Comparison of ENCODE assay signal across 11 cellular contexts in genomic region chr7:105298004-105298403, GRCh38.
DNase-seq lines count a peak whose midpoint lies in the region; ATAC-seq lines count a peak whose summit lies in the region.
"Had no signal": no experiment of that assay in that cellular context is flagged by ENCODE, and none has a peak within 500 bp of the region (broad histone marks: within the 10 kb centered on the region; RNA-seq: fewer than 3 reads in every experiment).

No MANE protein-coding gene starts in this region.

- peak; percentile 34 for ATAC-seq in GM21526 (IDR thresholded peaks at IDR 0.05; ENCODE audit: low FRiP score, unreplicated experiment)
- peak; percentile 31 for ATAC-seq in HG03196 (IDR thresholded peaks at IDR 0.05; ENCODE audit: unreplicated experiment)
- ATAC-seq in central memory CD8-positive, alpha-beta T cell (replicated peaks; ENCODE audit: extremely low read depth, poor library complexity, severe bottlenecking): no peak

- no peak for DNase-seq in T-helper 1 cell
- DNase-seq in central memory CD8-positive, alpha-beta T cell (ENCODE audit: low spot score in 2 of 2): no peak
- DNase-seq in dedifferentiated amniotic fluid mesenchymal stem cell (ENCODE audit: extremely low spot score): no peak
- DNase-seq in COLO829 (ENCODE audit: low spot score): no peak
- no peak for DNase-seq in T-helper 9 cell
- DNase-seq: activated B cell treated with CpG ODN at 0.5 μM for 24 hours, IMR-90, naive B cell had no signal

- H3K27me3 Mint-ChIP-seq in T-helper 1 cell treated with Interleukin-12 subunit alpha and Interleukin-12 subunit beta and Interleukin-4 antibody, amounts not matched to agents 30 μg/mL and 1 μg/mL, for 36 hours (ENCODE audit: low read depth): no peaks in the 10 kb centered on the region
- H3K27me3 Mint-ChIP-seq in central memory CD8-positive, alpha-beta T cell: no peaks in the 10 kb centered on the region
- H3K27me3 Mint-ChIP-seq: activated B cell treated with CpG ODN at 0.5 μM for 24 hours, naive B cell had no signal

- peak overlapping the region; percentile 74 for H3K27ac Mint-ChIP-seq in T-helper 1 cell treated with Interleukin-12 subunit alpha and Interleukin-12 subunit beta and Interleukin-4 antibody, amounts not matched to agents 30 μg/mL and 1 μg/mL, for 36 hours
- H3K27ac Mint-ChIP-seq in central memory CD8-positive, alpha-beta T cell (ENCODE audit: low read depth): peak overlapping the region; percentile 67
- H3K27ac Mint-ChIP-seq: activated B cell treated with CpG ODN at 0.5 μM for 24 hours had no signal

- no peaks in the 10 kb centered on the region for H3K9me3 Mint-ChIP-seq in T-helper 1 cell treated with Interleukin-12 subunit alpha and Interleukin-12 subunit beta and Interleukin-4 antibody, amounts not matched to agents 30 μg/mL and 1 μg/mL, for 36 hours
- H3K9me3 Mint-ChIP-seq in central memory CD8-positive, alpha-beta T cell: peaks cover 5% of the 10 kb centered on the region
- H3K9me3 Mint-ChIP-seq: activated B cell treated with CpG ODN at 0.5 μM for 24 hours had no signal

- peak overlapping the region; percentile 15 for H3K4me3 Mint-ChIP-seq in T-helper 1 cell treated with Interleukin-12 subunit alpha and Interleukin-12 subunit beta and Interleukin-4 antibody, amounts not matched to agents 30 μg/mL and 1 μg/mL, for 36 hours
- H3K4me3 Mint-ChIP-seq in central memory CD8-positive, alpha-beta T cell: peak overlapping the region; percentile 49
- H3K4me3 Mint-ChIP-seq: activated B cell treated with CpG ODN at 0.5 μM for 24 hours had no signal

- H3K4me1 Mint-ChIP-seq in T-helper 1 cell treated with Interleukin-12 subunit alpha and Interleukin-12 subunit beta and Interleukin-4 antibody, amounts not matched to agents 30 μg/mL and 1 μg/mL, for 36 hours (ENCODE audit: low read depth): peaks cover 38% of the 10 kb centered on the region
- peaks cover 49% of the 10 kb centered on the region for H3K4me1 Mint-ChIP-seq in central memory CD8-positive, alpha-beta T cell

- H3K36me3 Mint-ChIP-seq in T-helper 1 cell treated with Interleukin-12 subunit alpha and Interleukin-12 subunit beta and Interleukin-4 antibody, amounts not matched to agents 30 μg/mL and 1 μg/mL, for 36 hours (ENCODE audit: low read depth): peaks cover 2% of the 10 kb centered on the region
- H3K36me3 Mint-ChIP-seq in central memory CD8-positive, alpha-beta T cell (ENCODE audit: insufficient read depth): peaks cover 4% of the 10 kb centered on the region
- H3K36me3 Mint-ChIP-seq: naive B cell had no signal
